Comparison of ENCODE assay signal across 8 cellular contexts in the genomic region with DNA sequence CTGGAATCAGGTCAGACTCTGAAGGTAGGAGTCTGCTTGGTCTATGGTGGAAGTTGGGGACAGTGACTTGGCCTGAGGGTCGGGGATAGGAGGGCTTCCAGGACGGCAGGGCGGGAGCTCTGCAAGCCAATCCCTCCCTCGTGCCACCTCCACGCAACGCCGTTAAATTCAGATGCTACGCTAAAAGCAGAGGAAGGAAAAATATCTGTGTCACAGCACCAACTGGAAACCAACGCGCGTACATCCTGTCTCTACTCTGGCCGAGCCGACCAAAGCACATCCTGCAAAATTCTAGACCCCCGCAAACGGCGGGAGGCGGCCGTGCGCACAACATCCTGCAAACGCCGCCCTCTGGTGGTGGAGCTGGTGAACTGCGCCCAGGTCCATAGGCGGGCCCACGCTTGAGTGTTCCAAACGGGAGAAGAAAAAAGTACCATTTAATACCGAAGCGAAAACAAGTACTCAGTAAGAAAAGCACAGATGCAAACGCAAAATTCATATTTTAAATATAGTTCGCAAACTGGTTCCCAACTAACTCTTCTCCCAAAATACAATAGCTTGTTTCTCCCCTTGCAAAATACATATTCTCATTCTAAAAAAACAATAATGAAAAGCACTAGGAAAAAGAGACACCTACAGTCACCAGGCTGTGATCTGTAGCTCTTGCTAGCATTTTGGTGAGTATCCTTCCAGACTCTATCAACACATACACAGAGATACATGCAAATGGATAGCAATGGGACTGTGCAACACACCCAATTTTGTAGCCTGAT.
DNase-seq lines count a peak whose midpoint lies in the region; ATAC-seq lines count a peak whose summit lies in the region.

No MANE protein-coding gene starts in this region.

- no peaks in the 10 kb centered on the region for H3K36me3 Mint-ChIP-seq in central memory CD8-positive, alpha-beta T cell (ENCODE audit: insufficient read depth)

- DNase-seq in NCI-H2029 treated with DMSO at 0.1 percent for 48 hours (lab: John Stamatoyannopoulos, UW) = peak; percentile 10
- no peak for DNase-seq in NCI-H2029 (lab: John Stamatoyannopoulos, UW)
- peak; percentile 33 for DNase-seq in NCI-H1694 treated with DMSO at 0.1 percent for 48 hours (lab: John Stamatoyannopoulos, UW)
- DNase-seq in central memory CD8-positive, alpha-beta T cell (ENCODE audit: low spot score in 2 of 2) = peak; percentile 59
- DNase-seq in kidney glomerular epithelial cell (lab: John Stamatoyannopoulos, UW) = peak; percentile 78
- DNase-seq in stimulated activated CD4-positive, alpha-beta T cell treated with anti-CD3 and anti-CD28 coated beads, Interleukin-1b, Interleukin-23, amount 100 ng/mL, for 4 hours (ENCODE audit: low read depth in 2 of 2) = peak; percentile 63 to 66

- peak overlapping the region; percentile 51 for H3K4me3 Mint-ChIP-seq in central memory CD8-positive, alpha-beta T cell

- peaks cover 12% of the 10 kb centered on the region for H3K4me1 Mint-ChIP-seq in central memory CD8-positive, alpha-beta T cell

- H3K9me3 Mint-ChIP-seq in central memory CD8-positive, alpha-beta T cell = no peaks in the 10 kb centered on the region

- no peak overlapping the region for H3K27ac Mint-ChIP-seq in central memory CD8-positive, alpha-beta T cell (ENCODE audit: low read depth)

- H3K27me3 Mint-ChIP-seq in central memory CD8-positive, alpha-beta T cell = peaks cover 19% of the 10 kb centered on the region

- peak; percentile 76 for ATAC-seq in HG02852 (IDR thresholded peaks at IDR 0.05; ENCODE audit: unreplicated experiment)
- ATAC-seq in activated CD4-positive, CD25-positive, alpha-beta regulatory T cell treated with anti-CD3 and anti-CD28 coated beads, Interleukin-2, amount 50 U/mL, for 24 hours = peak; percentile 50 to 69
- ATAC-seq in central memory CD8-positive, alpha-beta T cell (replicated peaks; ENCODE audit: extremely low read depth, poor library complexity, severe bottlenecking) = peak; percentile 76
